32 cellular contexts compared by ENCODE assay signal in genomic region chr12:28318273-28318672, GRCh38.
"Had no signal": no experiment of that assay in that cellular context is flagged by ENCODE, and none has a peak within 500 bp of the region (broad histone marks: within the 10 kb centered on the region; RNA-seq: fewer than 3 reads in every experiment).

No MANE protein-coding gene starts in this region.

- H3K27ac Mint-ChIP-seq: activated CD4-positive, alpha-beta memory T cell treated with anti-CD3 and anti-CD28 coated beads, Interleukin-2, amount 10 ng/mL, durations not matched to agents 7 days and 5 days; activated CD4-positive, alpha-beta T cell treated with anti-CD3 and anti-CD28 coated beads, Interleukin-2, amount 10 ng/mL, durations not matched to agents 7 days and 5 days; activated naive CD4-positive, alpha-beta T cell treated with anti-CD3 and anti-CD28 coated beads, Interleukin-2, amount 10 ng/mL, durations not matched to agents 7 days and 5 days; activated naive CD4-positive, alpha-beta T cell treated with anti-CD3 and anti-CD28 coated beads, Interleukin-2, amount 50 U/mL, for 72 hours; activated naive CD8-positive, alpha-beta T cell treated with anti-CD3 and anti-CD28 coated beads, Interleukin-2, amount 10 ng/mL, durations not matched to agents 7 days and 5 days; activated T-cell treated with anti-CD3 and anti-CD28 coated beads, Interleukin-2, amount 50 U/mL, for 24 hours; activated T-cell treated with anti-CD3 and anti-CD28 coated beads, Interleukin-2, amount 50 U/mL, for 72 hours; brain; WTC11 had no signal

- H3K27me3 ChIP-seq: ascending aorta, breast epithelium, cardiac muscle cell, colonic mucosa, esophagus squamous epithelium, gastroesophageal sphincter, heart right ventricle, hepatocyte had no signal

- H3K9me3 ChIP-seq: colonic mucosa had no signal

- H3K4me1 Mint-ChIP-seq: activated naive CD4-positive, alpha-beta T cell treated with anti-CD3 and anti-CD28 coated beads, Interleukin-2, amount 10 ng/mL, durations not matched to agents 7 days and 5 days had no signal

- ATAC-seq: activated naive CD4-positive, alpha-beta T cell treated with anti-CD3 and anti-CD28 coated beads, Interleukin-2, amount 50 U/mL, for 72 hours; activated T-cell treated with anti-CD3 and anti-CD28 coated beads, Interleukin-2, amount 50 U/mL, for 72 hours; gastroesophageal sphincter; heart right ventricle; WTC11 had no signal

- H3K4me3 Mint-ChIP-seq: activated CD4-positive, alpha-beta memory T cell treated with anti-CD3 and anti-CD28 coated beads, Interleukin-2, amount 10 ng/mL, durations not matched to agents 7 days and 5 days; activated CD4-positive, alpha-beta T cell treated with anti-CD3 and anti-CD28 coated beads, Interleukin-2, amount 10 ng/mL, durations not matched to agents 7 days and 5 days; activated naive CD4-positive, alpha-beta T cell treated with anti-CD3 and anti-CD28 coated beads, Interleukin-2, amount 10 ng/mL, durations not matched to agents 7 days and 5 days; activated naive CD8-positive, alpha-beta T cell treated with anti-CD3 and anti-CD28 coated beads, Interleukin-2, amount 10 ng/mL, durations not matched to agents 7 days and 5 days; activated T-cell treated with anti-CD3 and anti-CD28 coated beads, Interleukin-2, amount 50 U/mL, for 24 hours; activated T-cell treated with anti-CD3 and anti-CD28 coated beads, Interleukin-2, amount 50 U/mL, for 72 hours; brain; WTC11 had no signal

- H3K4me3 ChIP-seq: ascending aorta, breast epithelium, cardiac muscle cell, colonic mucosa, esophagus squamous epithelium, gastroesophageal sphincter, heart right ventricle, hepatocyte had no signal

- H3K27me3 Mint-ChIP-seq: activated CD4-positive, alpha-beta memory T cell treated with anti-CD3 and anti-CD28 coated beads, Interleukin-2, amount 10 ng/mL, durations not matched to agents 7 days and 5 days; activated CD4-positive, alpha-beta T cell treated with anti-CD3 and anti-CD28 coated beads, Interleukin-2, amount 10 ng/mL, durations not matched to agents 7 days and 5 days; activated naive CD4-positive, alpha-beta T cell treated with anti-CD3 and anti-CD28 coated beads, Interleukin-2, amount 10 ng/mL, durations not matched to agents 7 days and 5 days; activated naive CD8-positive, alpha-beta T cell treated with anti-CD3 and anti-CD28 coated beads, Interleukin-2, amount 10 ng/mL, durations not matched to agents 7 days and 5 days; activated T-cell treated with anti-CD3 and anti-CD28 coated beads, Interleukin-2, amount 50 U/mL, for 24 hours had no signal

- H3K27ac ChIP-seq: ascending aorta, breast epithelium, cardiac muscle cell, colonic mucosa, epithelial cell of prostate, esophagus squamous epithelium, gastroesophageal sphincter, heart right ventricle, hepatocyte, VCaP had no signal

- DNase-seq: activated CD4-positive, alpha-beta memory T cell treated with anti-CD3 and anti-CD28 coated beads, Interleukin-2, amount 10 ng/mL, durations not matched to agents 7 days and 5 days; activated CD4-positive, alpha-beta T cell treated with anti-CD3 and anti-CD28 coated beads for 1 hour; activated CD4-positive, alpha-beta T cell treated with anti-CD3 and anti-CD28 coated beads for 4 hours; activated CD4-positive, alpha-beta T cell treated with anti-CD3 and anti-CD28 coated beads, Interleukin-2, amount 10 ng/mL, durations not matched to agents 7 days and 5 days; activated CD4-positive, alpha-beta T cell treated with anti-CD3 and anti-CD28 coated beads, Interleukin-2, amount 50 U/mL, for 4 hours; activated CD8-positive, alpha-beta memory T cell treated with anti-CD3 and anti-CD28 coated beads, Interleukin-2, amount 50 U/mL, for 48 hours; activated gamma-delta T cell; activated naive CD4-positive, alpha-beta T cell; activated naive CD4-positive, alpha-beta T cell treated with anti-CD3 and anti-CD28 coated beads, Interleukin-2, amount 10 ng/mL, durations not matched to agents 7 days and 5 days; activated naive CD8-positive, alpha-beta T cell treated with anti-CD3 and anti-CD28 coated beads, Interleukin-2, amount 10 ng/mL, durations not matched to agents 7 days and 5 days; activated T-cell treated with anti-CD3 and anti-CD28 coated beads for 4 hours; activated T-cell treated with anti-CD3 and anti-CD28 coated beads, Interleukin-2, amount 50 U/mL, for 24 hours; activated T-cell treated with anti-CD3 and anti-CD28 coated beads, Interleukin-2, amount 50 U/mL, for 72 hours; central memory CD4-positive, alpha-beta T cell; cerebellar nuclear complex; colonic mucosa; effector CD8-positive, alpha-beta T cell; esophagus squamous epithelium; foreskin melanocyte; heart right ventricle had no signal

- FAIRE-seq: endothelial cell of umbilical vein, TTC549 had no signal
